ENCODE assay signal across 8 cellular contexts in genomic region chr1:46303872-46304326, GRCh38. TPM values are rescaled to one million over a fixed set of nuclear protein-coding genes. Genes with fewer than 3 reads are reported as not detected.
DNase-seq lines count a peak whose midpoint lies in the region; ATAC-seq and TF ChIP-seq lines count a peak whose summit lies in the region.

No MANE protein-coding gene starts in this region.

- H3K4me1 ChIP-seq in adrenal gland (replicated peaks in 1 of 2) (peaks cover 26 to 59% of the 10 kb centered on the region in 2 donors), left lung (peaks cover 21 to 68% of the 10 kb centered on the region in 2 donors), tibial nerve (peaks cover 0 to 65% (median 30%) of the 10 kb centered on the region in 4 donors)

- H3K27me3 Mint-ChIP-seq in activated T-cell treated with anti-CD3 and anti-CD28 coated beads, Interleukin-2, amount 50 U/mL, for 4 hours (ENCODE audit: low read depth) = no peaks in the 10 kb centered on the region

- peaks cover 16% of the 10 kb centered on the region for H3K36me3 Mint-ChIP-seq in activated T-cell treated with anti-CD3 and anti-CD28 coated beads, Interleukin-2, amount 50 U/mL, for 4 hours (ENCODE audit: insufficient read depth)

- peak overlapping the region; percentile 93 to 99 (median 99) for H3K27ac ChIP-seq in adrenal gland
- peak overlapping the region; percentile 96 to 98 for H3K27ac ChIP-seq in left lung
- peak overlapping the region; percentile 98 to 99 (median 98) for H3K27ac ChIP-seq in tibial nerve

- DNase-seq in activated T-cell treated with anti-CD3 and anti-CD28 coated beads, Interleukin-2, amount 50 U/mL, for 4 hours = no peak
- no peak for DNase-seq in activated T-cell treated with anti-CD3 and anti-CD28 coated beads for 4 hours
- DNase-seq in adrenal gland = no peak
- no peak for DNase-seq in left lung
- DNase-seq in tibial nerve (ENCODE audit: low spot score in 2 of 2) = no peak
- DNase-seq in NCI-H1105 treated with DMSO at 0.1 percent for 48 hours (lab: John Stamatoyannopoulos, UW) = no peak
- DNase-seq in GF-D8 (lab: John Stamatoyannopoulos, UW) = no peak

- H3K9me3 Mint-ChIP-seq in activated T-cell treated with anti-CD3 and anti-CD28 coated beads, Interleukin-2, amount 50 U/mL, for 4 hours = no peaks in the 10 kb centered on the region

- TF ChIP-seq CTCF in adrenal gland (IDR thresholded peaks at IDR 0.05) (no peak), left lung (IDR thresholded peaks at IDR 0.05) (no peak), tibial nerve (IDR thresholded peaks at IDR 0.05) (no peak)

- H3K4me3 ChIP-seq in adrenal gland = peak overlapping the region; percentile 32 to 87 (median 66)
- H3K4me3 ChIP-seq in left lung = peak overlapping the region; percentile 89 to 94
- peak overlapping the region; percentile 74 to 98 (median 80) for H3K4me3 ChIP-seq in tibial nerve

- TF ChIP-seq EP300 in tibial nerve (IDR thresholded peaks at IDR 0.05) = no peak

- TF ChIP-seq POLR2A in adrenal gland (IDR thresholded peaks at IDR 0.05) (no peak), tibial nerve (IDR thresholded peaks at IDR 0.05) (no peak)

- H3K36me3 ChIP-seq in adrenal gland (replicated peaks in 1 of 2) (no peaks in the 10 kb centered on the region), left lung (peaks cover 0 to 7% of the 10 kb centered on the region in 2 donors), tibial nerve (no peaks in the 10 kb centered on the region)

- ATAC-seq in activated T-cell treated with anti-CD3 and anti-CD28 coated beads, Interleukin-2, amount 50 U/mL, for 4 hours = no peak
- ATAC-seq in left lung = peak; percentile 0
- no peak for ATAC-seq in GM21515 (IDR thresholded peaks at IDR 0.05; ENCODE audit: unreplicated experiment)

- H3K4me1 Mint-ChIP-seq in activated T-cell treated with anti-CD3 and anti-CD28 coated beads, Interleukin-2, amount 50 U/mL, for 4 hours (ENCODE audit: low read depth) = peaks cover 42% of the 10 kb centered on the region

- intact Hi-C loops in adrenal gland (cut with DNase I) (no loop called here), left lung (cut with DNase I) (no loop called here)

- H3K4me3 Mint-ChIP-seq in activated T-cell treated with anti-CD3 and anti-CD28 coated beads, Interleukin-2, amount 50 U/mL, for 4 hours = peak overlapping the region; percentile 98

- H3K27me3 ChIP-seq in adrenal gland (no peaks in the 10 kb centered on the region), left lung (no peaks in the 10 kb centered on the region), tibial nerve (no peaks in the 10 kb centered on the region)

- 0 to 1% (median 0%) methylated on average over 13 to 14 of the region's 14 CpGs for WGBS in adrenal gland, 4 donors
- WGBS in tibial nerve, 2 donors = 1% methylated on average over 14 of the region's 14 CpGs

- H3K9me3 ChIP-seq in adrenal gland (replicated peaks in 1 of 3) = no peaks in the 10 kb centered on the region
- H3K9me3 ChIP-seq in left lung = no peaks in the 10 kb centered on the region
- H3K9me3 ChIP-seq in tibial nerve = no peaks in the 10 kb centered on the region

RNA-seq across cellular contexts. Expression of gene UQCRH, which starts 0.4 kb away (rescaled TPM):
- total RNA-seq in activated T-cell treated with anti-CD3 and anti-CD28 coated beads, Interleukin-2, amount 50 U/mL, for 4 hours = 100 to 1,000 TPM; 283 to 366 (median 338) TPM
- total RNA-seq in adrenal gland = 100 to 1,000 TPM; 118 to 251 (median 168) TPM
- 100 to 1,000 TPM; 174 to 256 (median 245) TPM for polyA plus RNA-seq in adrenal gland
- 100 to 1,000 TPM; 172 to 193 TPM for total RNA-seq in left lung
- total RNA-seq in tibial nerve = 100 to 1,000 TPM; 195 to 294 (median 255) TPM

RNA-seq across cellular contexts. Expression of gene LRRC41, which starts 0.5 kb away (rescaled TPM):
- 10 to 100 TPM; 43.0 to 47.7 (median 45.8) TPM for total RNA-seq in activated T-cell treated with anti-CD3 and anti-CD28 coated beads, Interleukin-2, amount 50 U/mL, for 4 hours
- 10 to 100 TPM; 64.5 to 95.8 (median 71.3) TPM for total RNA-seq in adrenal gland
- 10 to 100 TPM; 38.5 to 43.2 (median 41.5) TPM for polyA plus RNA-seq in adrenal gland
- 10 to 100 TPM; 54.6 to 63.4 TPM for total RNA-seq in left lung
- total RNA-seq in tibial nerve = 10 to 100 TPM; 80.4 to 83.9 (median 83.2) TPM

RNA-seq across cellular contexts. Expression of gene NSUN4, which starts 36.7 kb away (rescaled TPM):
- 10 to 100 TPM; 42.2 to 44.1 (median 44.0) TPM for total RNA-seq in activated T-cell treated with anti-CD3 and anti-CD28 coated beads, Interleukin-2, amount 50 U/mL, for 4 hours
- total RNA-seq in adrenal gland (10 to 100 TPM; 28.8 to 46.1 (median 40.8) TPM), left lung (10 to 100 TPM; 22.6 to 25.8 TPM), tibial nerve (10 to 100 TPM; 19.5 to 39.8 (median 31.2) TPM)
- 10 to 100 TPM; 13.8 to 37.6 (median 17.0) TPM for polyA plus RNA-seq in adrenal gland

RNA-seq across cellular contexts. Expression of gene RAD54L, which starts 56.3 kb away (rescaled TPM):
- total RNA-seq in activated T-cell treated with anti-CD3 and anti-CD28 coated beads, Interleukin-2, amount 50 U/mL, for 4 hours = 10 to 100 TPM; 24.5 to 32.8 (median 28.6) TPM
- total RNA-seq in adrenal gland (1 to 10 TPM in 3 of 8 donors, under 1 TPM in 3, not detected in 2; 0.49 to 2.7 (median 0.88) TPM), left lung (1 to 10 TPM; 4.8 to 7.3 TPM), tibial nerve (1 to 10 TPM in 3 of 4 donors, not detected in 1; 1.3 to 2.1 (median 1.5) TPM)
- 1 to 10 TPM; 1.3 to 2.1 (median 1.9) TPM for polyA plus RNA-seq in adrenal gland
